ENCODE assay signal across 30 cellular contexts in genomic region chr10:62237506-62237905, GRCh38.
"Had no signal": no experiment of that assay in that cellular context is flagged by ENCODE, and none has a peak within 500 bp of the region (broad histone marks: within the 10 kb centered on the region; RNA-seq: fewer than 3 reads in every experiment).

No MANE protein-coding gene starts in this region.

- H3K9me3 ChIP-seq: heart left ventricle, left lung, lower lobe of right lung, right atrium auricular region, stomach, thyroid gland, upper lobe of left lung, vagina had no signal

- H3K27ac ChIP-seq: foreskin keratinocyte, heart left ventricle, left lung, lower lobe of right lung, right atrium auricular region, stomach, thyroid gland, upper lobe of left lung, vagina had no signal

- H3K4me3 ChIP-seq: heart left ventricle, left lung, lower lobe of right lung, right atrium auricular region, smooth muscle cell, stomach, thyroid gland, upper lobe of left lung, vagina had no signal

- DNase-seq: activated CD4-positive, alpha-beta T cell treated with anti-CD3 and anti-CD28 coated beads, Interleukin-2, amount 10 ng/mL, durations not matched to agents 7 days and 5 days; activated CD4-positive, CD25-positive, alpha-beta regulatory T cell; activated CD8-positive, alpha-beta memory T cell treated with anti-CD3 and anti-CD28 coated beads, Interleukin-2, amount 10 ng/mL, durations not matched to agents 7 days and 5 days; activated CD8-positive, alpha-beta T cell treated with anti-CD3 and anti-CD28 coated beads, Interleukin-2, amount 10 ng/mL, durations not matched to agents 7 days and 5 days; activated effector memory CD4-positive, alpha-beta T cell treated with Interleukin-2 at 50 U/mL for 16 hours; activated naive CD4-positive, alpha-beta T cell treated with anti-CD3 and anti-CD28 coated beads, Interleukin-2, amount 50 U/mL, for 16 hours; amygdala; caudate nucleus; cortex of kidney; effector memory CD8-positive, alpha-beta T cell; foreskin keratinocyte; heart left ventricle; hypothalamus; kidney glomerular epithelial cell; left lung; lower lobe of right lung; mesenchymal stem cell; naive thymus-derived CD8-positive, alpha-beta T cell; occipital lobe; stimulated activated CD4-positive, alpha-beta T cell treated with anti-CD3 and anti-CD28 coated beads, Interleukin-2, amount 100 ng/mL, for 24 hours; stimulated activated naive B cell treated with anti-CD40 and anti-IgM and Interleukin-4, amounts not matched to agents 10 μg/mL and 1 μg/mL and 100 μg/mL, for 72 hours; stomach; thyroid gland; upper lobe of left lung had no signal

- H3K4me2 ChIP-seq: smooth muscle cell had no signal

- ATAC-seq: activated CD8-positive, alpha-beta memory T cell treated with anti-CD3 and anti-CD28 coated beads, Interleukin-2, amount 10 ng/mL, durations not matched to agents 7 days and 5 days; activated CD8-positive, alpha-beta T cell treated with anti-CD3 and anti-CD28 coated beads, Interleukin-2, amount 10 ng/mL, durations not matched to agents 7 days and 5 days; effector memory CD8-positive, alpha-beta T cell; esophagus mucosa; foreskin keratinocyte; heart left ventricle; left lung; lower lobe of right lung; naive thymus-derived CD8-positive, alpha-beta T cell; stimulated activated naive B cell treated with anti-CD40 and anti-IgM and Interleukin-4, amounts not matched to agents 10 μg/mL and 1 μg/mL and 100 μg/mL, for 72 hours had no signal

- H3K36me3 Mint-ChIP-seq: naive thymus-derived CD8-positive, alpha-beta T cell had no signal

- H3K36me3 ChIP-seq: heart left ventricle, left lung, lower lobe of right lung, right atrium auricular region, stomach, thyroid gland, upper lobe of left lung, vagina had no signal

- H3K4me1 ChIP-seq: lower lobe of right lung, right atrium auricular region, thyroid gland, upper lobe of left lung had no signal

- H3K27me3 Mint-ChIP-seq: activated CD4-positive, alpha-beta T cell treated with anti-CD3 and anti-CD28 coated beads, Interleukin-2, amount 10 ng/mL, durations not matched to agents 7 days and 5 days; activated CD8-positive, alpha-beta memory T cell treated with anti-CD3 and anti-CD28 coated beads, Interleukin-2, amount 10 ng/mL, durations not matched to agents 7 days and 5 days; effector memory CD8-positive, alpha-beta T cell; naive thymus-derived CD8-positive, alpha-beta T cell; stimulated activated naive B cell treated with anti-CD40 and anti-IgM and Interleukin-4, amounts not matched to agents 10 μg/mL and 1 μg/mL and 100 μg/mL, for 72 hours had no signal

- H3K9me3 Mint-ChIP-seq: activated CD4-positive, alpha-beta T cell treated with anti-CD3 and anti-CD28 coated beads, Interleukin-2, amount 10 ng/mL, durations not matched to agents 7 days and 5 days; effector memory CD8-positive, alpha-beta T cell; naive thymus-derived CD8-positive, alpha-beta T cell; neural crest cell; stimulated activated naive B cell treated with anti-CD40 and anti-IgM and Interleukin-4, amounts not matched to agents 10 μg/mL and 1 μg/mL and 100 μg/mL, for 72 hours; T-helper 2 cell treated with Interferon-gamma antibody and Interleukin-4, amounts not matched to agents 5 μg/mL and 100 μg/mL, for 36 hours had no signal

- H3K27me3 ChIP-seq: foreskin keratinocyte, heart left ventricle, left lung, right atrium auricular region, stomach, thyroid gland, upper lobe of left lung, vagina had no signal

- H3K27ac Mint-ChIP-seq: activated CD4-positive, alpha-beta T cell treated with anti-CD3 and anti-CD28 coated beads, Interleukin-2, amount 10 ng/mL, durations not matched to agents 7 days and 5 days; activated CD8-positive, alpha-beta memory T cell treated with anti-CD3 and anti-CD28 coated beads, Interleukin-2, amount 10 ng/mL, durations not matched to agents 7 days and 5 days; activated CD8-positive, alpha-beta T cell treated with anti-CD3 and anti-CD28 coated beads, Interleukin-2, amount 10 ng/mL, durations not matched to agents 7 days and 5 days; effector memory CD8-positive, alpha-beta T cell; stimulated activated naive B cell treated with anti-CD40 and anti-IgM and Interleukin-4, amounts not matched to agents 10 μg/mL and 1 μg/mL and 100 μg/mL, for 72 hours had no signal

- H3K4me1 Mint-ChIP-seq: neural crest cell had no signal

- H3K4me3 Mint-ChIP-seq: activated CD4-positive, alpha-beta T cell treated with anti-CD3 and anti-CD28 coated beads, Interleukin-2, amount 10 ng/mL, durations not matched to agents 7 days and 5 days; activated CD8-positive, alpha-beta memory T cell treated with anti-CD3 and anti-CD28 coated beads, Interleukin-2, amount 10 ng/mL, durations not matched to agents 7 days and 5 days; activated CD8-positive, alpha-beta T cell treated with anti-CD3 and anti-CD28 coated beads, Interleukin-2, amount 10 ng/mL, durations not matched to agents 7 days and 5 days; neural crest cell; stimulated activated naive B cell treated with anti-CD40 and anti-IgM and Interleukin-4, amounts not matched to agents 10 μg/mL and 1 μg/mL and 100 μg/mL, for 72 hours had no signal
